Comparison of ENCODE assay signal across 1 cellular context in genomic region chr11:70128435-70128906, GRCh38.
TF ChIP-seq lines count a peak whose summit lies in the region.

No MANE protein-coding gene starts in this region.

TF ChIP-seq in HepG2, 621 proteins besides CTCF, POLR2A, EP300 and RAD21 (continued from another document):
- no peak for TF ChIP-seq FUBP1 (CRISPR knock-in tag; IDR thresholded peaks at IDR 0.05; ENCODE audit: borderline replicate concordance)
- TF ChIP-seq PHB2 (IDR thresholded peaks at IDR 0.05; ENCODE audit: partially characterized antibody) = no peak
- peak; percentile 75 for TF ChIP-seq UBTF (CRISPR knock-in tag; IDR thresholded peaks at IDR 0.05)
- TF ChIP-seq HNF4A (CRISPR knock-in tag; IDR thresholded peaks at IDR 0.05) = no peak
- peak; percentile 55; the same call in 1 of the 2 replicates for TF ChIP-seq HNRNPL (IDR thresholded peaks at IDR 0.05; ENCODE audit: low read depth, low read length)
- peak; percentile 20; the same call in 1 of the 2 replicates for TF ChIP-seq ZNF687 (CRISPR knock-in tag; IDR thresholded peaks at IDR 0.05)
- TF ChIP-seq, protein P1, sequence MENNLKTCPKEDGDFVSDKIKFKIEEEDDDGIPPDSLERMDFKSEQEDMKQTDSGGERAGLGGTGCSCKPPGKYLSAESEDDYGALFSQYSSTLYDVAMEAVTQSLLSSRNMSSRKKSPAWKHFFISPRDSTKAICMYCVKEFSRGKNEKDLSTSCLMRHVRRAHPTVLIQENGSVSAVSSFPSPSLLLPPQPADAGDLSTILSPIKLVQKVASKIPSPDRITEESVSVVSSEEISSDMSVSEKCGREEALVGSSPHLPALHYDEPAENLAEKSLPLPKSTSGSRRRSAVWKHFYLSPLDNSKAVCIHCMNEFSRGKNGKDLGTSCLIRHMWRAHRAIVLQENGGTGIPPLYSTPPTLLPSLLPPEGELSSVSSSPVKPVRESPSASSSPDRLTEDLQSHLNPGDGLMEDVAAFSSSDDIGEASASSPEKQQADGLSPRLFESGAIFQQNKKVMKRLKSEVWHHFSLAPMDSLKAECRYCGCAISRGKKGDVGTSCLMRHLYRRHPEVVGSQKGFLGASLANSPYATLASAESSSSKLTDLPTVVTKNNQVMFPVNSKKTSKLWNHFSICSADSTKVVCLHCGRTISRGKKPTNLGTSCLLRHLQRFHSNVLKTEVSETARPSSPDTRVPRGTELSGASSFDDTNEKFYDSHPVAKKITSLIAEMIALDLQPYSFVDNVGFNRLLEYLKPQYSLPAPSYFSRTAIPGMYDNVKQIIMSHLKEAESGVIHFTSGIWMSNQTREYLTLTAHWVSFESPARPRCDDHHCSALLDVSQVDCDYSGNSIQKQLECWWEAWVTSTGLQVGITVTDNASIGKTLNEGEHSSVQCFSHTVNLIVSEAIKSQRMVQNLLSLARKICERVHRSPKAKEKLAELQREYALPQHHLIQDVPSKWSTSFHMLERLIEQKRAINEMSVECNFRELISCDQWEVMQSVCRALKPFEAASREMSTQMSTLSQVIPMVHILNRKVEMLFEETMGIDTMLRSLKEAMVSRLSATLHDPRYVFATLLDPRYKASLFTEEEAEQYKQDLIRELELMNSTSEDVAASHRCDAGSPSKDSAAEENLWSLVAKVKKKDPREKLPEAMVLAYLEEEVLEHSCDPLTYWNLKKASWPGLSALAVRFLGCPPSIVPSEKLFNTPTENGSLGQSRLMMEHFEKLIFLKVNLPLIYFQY (CRISPR knock-in tag; IDR thresholded peaks at IDR 0.05; ENCODE audit: borderline replicate concordance) = no peak
- TF ChIP-seq IKZF1 (IDR thresholded peaks at IDR 0.05) = no peak
- TF ChIP-seq ETV5 (CRISPR knock-in tag; IDR thresholded peaks at IDR 0.05; ENCODE audit: borderline replicate concordance) = no peak; the same call in 1 of the 2 replicates
- TF ChIP-seq, protein P2, sequence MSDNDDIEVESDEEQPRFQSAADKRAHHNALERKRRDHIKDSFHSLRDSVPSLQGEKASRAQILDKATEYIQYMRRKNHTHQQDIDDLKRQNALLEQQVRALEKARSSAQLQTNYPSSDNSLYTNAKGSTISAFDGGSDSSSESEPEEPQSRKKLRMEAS (IDR thresholded peaks at IDR 0.05) = 0 out of 2 replicates have a peak, but pooled peaks have one; percentile 19
- TF ChIP-seq NR1H2 (CRISPR knock-in tag; IDR thresholded peaks at IDR 0.05; ENCODE audit: borderline replicate concordance, low read depth) = no peak
- peak; percentile 55; the same call in 1 of the 2 replicates for TF ChIP-seq ZNF263 (CRISPR knock-in tag; IDR thresholded peaks at IDR 0.05)
TF ChIP-seq in HepG2: peak in this region for 5.
